In genomic region chr19:2254052-2254872, GRCh38 we compare ENCODE assay signal across 11 cellular contexts. TPM values are rescaled to one million over a fixed set of nuclear protein-coding genes. Genes with fewer than 3 reads are reported as not detected.
DNase-seq lines count a peak whose midpoint lies in the region; ATAC-seq and TF ChIP-seq lines count a peak whose summit lies in the region.
"Had no signal": no experiment of that assay in that cellular context is flagged by ENCODE, and none has a peak within 500 bp of the region (broad histone marks: within the 10 kb centered on the region; RNA-seq: fewer than 3 reads in every experiment).

No MANE protein-coding gene starts in this region.

- H3K36me3 ChIP-seq in heart right ventricle (peaks cover 0 to under 1% (median 0%) of the 10 kb centered on the region in 9 donors), right atrium auricular region (no peaks in the 10 kb centered on the region), iPS-20b (ENCODE audit: insufficient read depth, low read depth, low read length) (no peaks in the 10 kb centered on the region), thymus (ENCODE audit: control insufficient read depth, insufficient read depth) (peaks cover 3% of the 10 kb centered on the region)
- no peaks in the 10 kb centered on the region for H3K36me3 ChIP-seq in effector memory CD4-positive, alpha-beta T cell (ENCODE audit: control insufficient read depth, insufficient read depth, low read length)
- H3K36me3 ChIP-seq: heart left ventricle, ovary had no signal

- intact Hi-C loops in heart right ventricle (cut with DNase I): no loop called here

- no peak overlapping the region; the same call in 1 of the 2 replicates for H3K9ac ChIP-seq in iPS-20b (ENCODE audit: low read depth, low read length)

- H3K27me3 ChIP-seq in heart right ventricle: peaks cover 36 to 52% (median 51%) of the 10 kb centered on the region in 7 donors
- peaks cover 17 to 33% of the 10 kb centered on the region in 2 donors for H3K27me3 ChIP-seq in right atrium auricular region
- H3K27me3 ChIP-seq in iPS-20b (ENCODE audit: insufficient read depth, low read length): peaks cover 53% of the 10 kb centered on the region
- H3K27me3 ChIP-seq in thymus (ENCODE audit: control insufficient read depth, insufficient read depth): peaks cover 56% of the 10 kb centered on the region
- peaks cover 24% of the 10 kb centered on the region for H3K27me3 ChIP-seq in effector memory CD4-positive, alpha-beta T cell (replicated peaks; ENCODE audit: control insufficient read depth, insufficient read depth, low read length, poor library complexity, severe bottlenecking)

- H3K4me3 ChIP-seq in heart right ventricle (no peak overlapping the region), right atrium auricular region (no peak overlapping the region), astrocyte of the cerebellum (ENCODE audit: low read depth, low read length) (no peak overlapping the region), iPS-20b (ENCODE audit: low read length) (peak overlapping the region; percentile 67), thymus (ENCODE audit: low read length) (peak overlapping the region; percentile 61)
- no peak overlapping the region for H3K4me3 ChIP-seq in effector memory CD4-positive, alpha-beta T cell (ENCODE audit: insufficient read depth, low read depth, low read length, poor library complexity, severe bottlenecking)
- H3K4me3 ChIP-seq: ovary had no signal

- ATAC-seq in heart right ventricle: no peak
- ATAC-seq: heart left ventricle had no signal

- DNase-seq in heart right ventricle (no peak), right atrium auricular region (ENCODE audit: low spot score) (no peak), astrocyte of the cerebellum (ENCODE audit: low read depth) (no peak), A172 (ENCODE audit: low spot score) (no peak), NCI-H2029 treated with DMSO at 0.1 percent for 48 hours (lab: John Stamatoyannopoulos, UW) (no peak)
- DNase-seq in effector memory CD4-positive, alpha-beta T cell: no peak
- DNase-seq: anterior cingulate cortex had no signal

- in situ Hi-C loops in astrocyte of the cerebellum (cut with HindIII; ENCODE audit: low sequenced_read_pairs): no loop called here

- H3K4me1 ChIP-seq in heart right ventricle: peaks cover 8 to 43% (median 36%) of the 10 kb centered on the region in 9 donors
- H3K4me1 ChIP-seq in right atrium auricular region: peaks cover 0 to 46% of the 10 kb centered on the region in 2 donors
- no peaks in the 10 kb centered on the region for H3K4me1 ChIP-seq in iPS-20b (ENCODE audit: insufficient read depth, low read length)
- H3K4me1 ChIP-seq in thymus (ENCODE audit: control insufficient read depth, insufficient read depth, low read length): peaks cover 26% of the 10 kb centered on the region
- H3K4me1 ChIP-seq in effector memory CD4-positive, alpha-beta T cell (ENCODE audit: control insufficient read depth, insufficient read depth, low read length, poor library complexity, severe bottlenecking): peaks cover 51% of the 10 kb centered on the region

- 60 to 66% methylated on average over 20 to 21 of the region's 21 CpGs for WGBS in heart right ventricle, 2 donors
- 89% methylated on average over 21 of the region's 21 CpGs for WGBS in thymus

- TF ChIP-seq CTCF in heart right ventricle (IDR thresholded peaks at IDR 0.05) (peak in 6 of 9 donors; percentile 9 to 28 (median 20)), right atrium auricular region (IDR thresholded peaks at IDR 0.05) (peak in 1 of 2 donors; percentile 30), astrocyte of the cerebellum (IDR thresholded peaks at IDR 0.05; ENCODE audit: low read depth, low read length, missing control alignments) (peak; percentile 78)

- H3K9me3 ChIP-seq in heart right ventricle (no peaks in the 10 kb centered on the region), right atrium auricular region (no peaks in the 10 kb centered on the region), iPS-20b (ENCODE audit: insufficient read depth, low read depth, low read length) (no peaks in the 10 kb centered on the region), thymus (ENCODE audit: control insufficient read depth) (no peaks in the 10 kb centered on the region)
- no peaks in the 10 kb centered on the region for H3K9me3 ChIP-seq in effector memory CD4-positive, alpha-beta T cell (ENCODE audit: control insufficient read depth, low read length)
- H3K9me3 ChIP-seq: heart left ventricle, ovary had no signal

- H3K27ac ChIP-seq in heart right ventricle (no peak overlapping the region), right atrium auricular region (no peak overlapping the region), iPS-20b (ENCODE audit: low read length) (no peak overlapping the region), thymus (ENCODE audit: low read depth) (no peak overlapping the region)
- H3K27ac ChIP-seq in effector memory CD4-positive, alpha-beta T cell (ENCODE audit: insufficient read depth, low read length, poor library complexity, severe bottlenecking): no peak overlapping the region
- H3K27ac ChIP-seq: heart left ventricle, ovary had no signal

RNA-seq across cellular contexts. Expression of gene JSRP1, which starts 2.0 kb away (rescaled TPM):
- total RNA-seq in heart right ventricle: under 1 TPM in 3 of 10 donors, not detected in 7; 0.31 to 0.72 (median 0.45) TPM
- under 1 TPM in 1 of 2 donors, not detected in 1; 0.29 TPM for polyA plus RNA-seq in heart right ventricle
- under 1 TPM in 1 of 2 donors, not detected in 1; 0.39 TPM for total RNA-seq in right atrium auricular region
- polyA plus RNA-seq in thymus: 1.3 TPM
- not detected in 2 replicates for total RNA-seq in A172 (2014; rRNA removed; shearing (Covaris generic))

RNA-seq across cellular contexts. Expression of gene AMH, which starts 5.1 kb away (rescaled TPM):
- total RNA-seq in heart right ventricle (under 1 TPM; 0.15 to 0.70 (median 0.41) TPM), right atrium auricular region (under 1 TPM in 1 of 2 donors, not detected in 1; 0.98 TPM)
- polyA plus RNA-seq in heart right ventricle (1 to 10 TPM in 1 of 2 donors, under 1 TPM in 1; 0.30 to 1.0 TPM), thymus (2.2 TPM)
- 8.5 and 10.0 TPM in 2 replicates for total RNA-seq in A172 (2014; rRNA removed; shearing (Covaris generic))

RNA-seq across cellular contexts. Expression of gene SF3A2, which starts 17.6 kb away (rescaled TPM):
- total RNA-seq in heart right ventricle (10 to 100 TPM; 24.6 to 45.2 (median 30.4) TPM), right atrium auricular region (10 to 100 TPM; 17.3 to 30.4 TPM)
- polyA plus RNA-seq in heart right ventricle (10 to 100 TPM; 25.8 to 47.3 TPM), thymus (51.1 TPM)
- total RNA-seq in A172 (2014; rRNA removed; shearing (Covaris generic)): 41.1 and 42.9 TPM in 2 replicates

RNA-seq across cellular contexts. Expression of gene PLEKHJ1, which starts 18.1 kb away (rescaled TPM):
- total RNA-seq in heart right ventricle (10 to 100 TPM; 40.0 to 76.5 (median 45.0) TPM), right atrium auricular region (10 to 100 TPM; 44.1 to 53.0 TPM)
- polyA plus RNA-seq in heart right ventricle (100 to 1,000 TPM in 1 of 2 donors, 10 to 100 TPM in 1; 83.6 to 103 TPM), thymus (97.7 TPM)
- 172 and 177 TPM in 2 replicates for total RNA-seq in A172 (2014; rRNA removed; shearing (Covaris generic))

RNA-seq across cellular contexts. Expression of gene PEAK3, which starts 27.7 kb away (rescaled TPM):
- 1 to 10 TPM in 1 of 10 donors, under 1 TPM in 9; 0.11 to 1.1 (median 0.22) TPM for total RNA-seq in heart right ventricle
- under 1 TPM; 0.13 to 0.22 TPM for polyA plus RNA-seq in heart right ventricle
- 1 to 10 TPM; 1.5 to 1.9 TPM for total RNA-seq in right atrium auricular region
- 0.34 TPM for polyA plus RNA-seq in thymus
- total RNA-seq in A172 (2014; rRNA removed; shearing (Covaris generic)): 0.22 and 1.7 TPM in 2 replicates

Comparison
In these comparisons a context has a peak if more than half of its experiments do, and no peak if none do; other contexts are left out.
1. H3K4me3 ChIP-seq: peak in iPS-20b (single experiment) and thymus (single experiment); none in heart right ventricle (0 of 10), right atrium auricular region (0 of 2), astrocyte of the cerebellum (single experiment) and effector memory CD4-positive, alpha-beta T cell (single experiment).